ENCODE assay signal across 9 cellular contexts in genomic region chr5:400282-401215, GRCh38. TPM values are rescaled to one million over a fixed set of nuclear protein-coding genes. Genes with fewer than 3 reads are reported as not detected.
A peak's percentile ranks its signal among the peaks of the same experiment; 100 is the strongest.
DNase-seq lines count a peak whose midpoint lies in the region; ATAC-seq and TF ChIP-seq lines count a peak whose summit lies in the region.
"Had no signal": no experiment of that assay in that cellular context is flagged by ENCODE, and none has a peak within 500 bp of the region (broad histone marks: within the 10 kb centered on the region; RNA-seq: fewer than 3 reads in every experiment).

No MANE protein-coding gene starts in this region.

- peak; percentile 53 for DNase-seq in LoVo (ENCODE audit: low spot score)
- DNase-seq in brain microvascular endothelial cell = no peak
- DNase-seq in AML-193 (lab: John Stamatoyannopoulos, UW) = no peak
- DNase-seq in activated naive CD4-positive, alpha-beta T cell treated with anti-CD3 and anti-CD28 coated beads, Interleukin-2, amount 50 U/mL, for 16 hours = no peak

- in situ Hi-C loops in brain microvascular endothelial cell (cut with HindIII; ENCODE audit: low pct_ligation_motif_present, low sequenced_read_pairs) = no loop called here

- H3K36me3 ChIP-seq in BLaER1 treated with 17β-estradiol and CSF1 and Interleukin-3, amounts not matched to agents 10 nM and 100 nM = no peaks in the 10 kb centered on the region
- no peaks in the 10 kb centered on the region for H3K36me3 ChIP-seq in brain microvascular endothelial cell (replicated peaks)
- H3K36me3 ChIP-seq in neural cell (ENCODE audit: insufficient read depth, low read length) = no peaks in the 10 kb centered on the region

- peaks cover 0 to 12% (median 0%) of the 10 kb centered on the region in 11 experiments; a peak in 1 of 22 replicates for H4K20me1 ChIP-seq in BLaER1 treated with 17β-estradiol and CSF1 and Interleukin-3, amounts not matched to agents 10 nM and 100 nM
- no peaks in the 10 kb centered on the region for H4K20me1 ChIP-seq in neural cell (ENCODE audit: insufficient read depth)

- no peaks in the 10 kb centered on the region for H3K9me3 ChIP-seq in BLaER1 treated with 17β-estradiol and CSF1 and Interleukin-3, amounts not matched to agents 10 nM and 100 nM (replicated peaks in 1 of 11)
- H3K9me3 ChIP-seq in neural cell (ENCODE audit: low read length) = no peaks in the 10 kb centered on the region

- no peaks in the 10 kb centered on the region for H3K9me2 ChIP-seq in neural cell (ENCODE audit: insufficient read depth, low read length)

- H3K27me3 ChIP-seq in BLaER1 treated with 17β-estradiol and CSF1 and Interleukin-3, amounts not matched to agents 10 nM and 100 nM = peaks cover 0 to 55% (median 5%) of the 10 kb centered on the region in 11 experiments; a peak in 10 of 22 replicates
- no peaks in the 10 kb centered on the region for H3K27me3 ChIP-seq in brain microvascular endothelial cell (replicated peaks)
- H3K27me3 ChIP-seq in neural cell (ENCODE audit: insufficient read depth, low read depth, low read length) = no peaks in the 10 kb centered on the region

- H2AFZ ChIP-seq in neural cell (ENCODE audit: low read depth, low read length) = no peak overlapping the region

- no peak for TF ChIP-seq RAD21 in neural cell (conservative IDR thresholded peaks at IDR 0.05)

- no peak for TF ChIP-seq EP300 in neural cell (conservative IDR thresholded peaks at IDR 0.05; ENCODE audit: poor library complexity, severe bottlenecking)

- ATAC-seq in GM19438 (IDR thresholded peaks at IDR 0.05; ENCODE audit: low read depth, unreplicated experiment) = peak; percentile 8
- no peak for ATAC-seq in GM21528 (IDR thresholded peaks at IDR 0.05; ENCODE audit: low FRiP score, unreplicated experiment)

- peak overlapping the region in 6 of 10 experiments; percentile 19 to 38 (median 30); a peak in 7 of 20 replicates for H3K4me3 ChIP-seq in BLaER1 treated with 17β-estradiol and CSF1 and Interleukin-3, amounts not matched to agents 10 nM and 100 nM
- H3K4me3 ChIP-seq in brain microvascular endothelial cell (ENCODE audit: low read depth, low read length) = peak overlapping the region; percentile 27
- H3K4me3 ChIP-seq in neural cell (ENCODE audit: low read length) = peak overlapping the region; percentile 42

- H3F3A ChIP-seq in neural cell (ENCODE audit: insufficient read depth, low read length, poor library complexity, severe bottlenecking) = no peaks in the 10 kb centered on the region

- peak overlapping the region; percentile 80 to 99 (median 94) for H3K4me2 ChIP-seq in BLaER1 treated with 17β-estradiol and CSF1 and Interleukin-3, amounts not matched to agents 10 nM and 100 nM
- no peak overlapping the region for H3K4me2 ChIP-seq in neural cell (ENCODE audit: low read length)
- H3K4me2 ChIP-seq: KMS-11 had no signal

- H3K79me2 ChIP-seq in neural cell (replicated peaks; ENCODE audit: insufficient read depth, low read length) = no peaks in the 10 kb centered on the region

- no peak for TF ChIP-seq CTCF in brain microvascular endothelial cell (IDR thresholded peaks at IDR 0.05; ENCODE audit: low read depth, low read length, missing control alignments)
- TF ChIP-seq CTCF in neural cell (IDR thresholded peaks at IDR 0.05; ENCODE audit: poor library complexity, severe bottlenecking) = no peak

- peak overlapping the region; percentile 36 to 77 (median 66); a peak in 20 of 22 replicates for H3K9ac ChIP-seq in BLaER1 treated with 17β-estradiol and CSF1 and Interleukin-3, amounts not matched to agents 10 nM and 100 nM
- no peak overlapping the region for H3K9ac ChIP-seq in neural cell (ENCODE audit: low read length)
- H3K9ac ChIP-seq: KMS-11 had no signal

- peaks cover 73 to 90% (median 80%) of the 10 kb centered on the region in 10 experiments for H3K4me1 ChIP-seq in BLaER1 treated with 17β-estradiol and CSF1 and Interleukin-3, amounts not matched to agents 10 nM and 100 nM

- H3K27ac ChIP-seq in BLaER1 treated with 17β-estradiol and CSF1 and Interleukin-3, amounts not matched to agents 10 nM and 100 nM = peak overlapping the region; percentile 34 to 91 (median 70); a peak in 21 of 22 replicates
- H3K27ac ChIP-seq in brain microvascular endothelial cell (peak overlapping the region; percentile 88), neural cell (ENCODE audit: low read length) (no peak overlapping the region)
- H3K27ac ChIP-seq: KMS-11 had no signal

TF ChIP-seq in neural cell, 6 proteins besides CTCF, POLR2A, EP300 and RAD21:
- TF ChIP-seq, protein P1, sequence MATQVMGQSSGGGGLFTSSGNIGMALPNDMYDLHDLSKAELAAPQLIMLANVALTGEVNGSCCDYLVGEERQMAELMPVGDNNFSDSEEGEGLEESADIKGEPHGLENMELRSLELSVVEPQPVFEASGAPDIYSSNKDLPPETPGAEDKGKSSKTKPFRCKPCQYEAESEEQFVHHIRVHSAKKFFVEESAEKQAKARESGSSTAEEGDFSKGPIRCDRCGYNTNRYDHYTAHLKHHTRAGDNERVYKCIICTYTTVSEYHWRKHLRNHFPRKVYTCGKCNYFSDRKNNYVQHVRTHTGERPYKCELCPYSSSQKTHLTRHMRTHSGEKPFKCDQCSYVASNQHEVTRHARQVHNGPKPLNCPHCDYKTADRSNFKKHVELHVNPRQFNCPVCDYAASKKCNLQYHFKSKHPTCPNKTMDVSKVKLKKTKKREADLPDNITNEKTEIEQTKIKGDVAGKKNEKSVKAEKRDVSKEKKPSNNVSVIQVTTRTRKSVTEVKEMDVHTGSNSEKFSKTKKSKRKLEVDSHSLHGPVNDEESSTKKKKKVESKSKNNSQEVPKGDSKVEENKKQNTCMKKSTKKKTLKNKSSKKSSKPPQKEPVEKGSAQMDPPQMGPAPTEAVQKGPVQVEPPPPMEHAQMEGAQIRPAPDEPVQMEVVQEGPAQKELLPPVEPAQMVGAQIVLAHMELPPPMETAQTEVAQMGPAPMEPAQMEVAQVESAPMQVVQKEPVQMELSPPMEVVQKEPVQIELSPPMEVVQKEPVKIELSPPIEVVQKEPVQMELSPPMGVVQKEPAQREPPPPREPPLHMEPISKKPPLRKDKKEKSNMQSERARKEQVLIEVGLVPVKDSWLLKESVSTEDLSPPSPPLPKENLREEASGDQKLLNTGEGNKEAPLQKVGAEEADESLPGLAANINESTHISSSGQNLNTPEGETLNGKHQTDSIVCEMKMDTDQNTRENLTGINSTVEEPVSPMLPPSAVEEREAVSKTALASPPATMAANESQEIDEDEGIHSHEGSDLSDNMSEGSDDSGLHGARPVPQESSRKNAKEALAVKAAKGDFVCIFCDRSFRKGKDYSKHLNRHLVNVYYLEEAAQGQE (IDR thresholded peaks at IDR 0.05; ENCODE audit: borderline replicate concordance) = no peak
- TF ChIP-seq POLR2AphosphoS5 (IDR thresholded peaks at IDR 0.05) (no peak), TAF1 (IDR thresholded peaks at IDR 0.05; ENCODE audit: low read depth) (no peak), EZH2 (IDR thresholded peaks at IDR 0.05; ENCODE audit: borderline replicate concordance, insufficient read depth, low read length, poor library complexity, severe bottlenecking) (no peak), SMC3 (conservative IDR thresholded peaks at IDR 0.05; ENCODE audit: poor library complexity) (no peak), MXI1 (conservative IDR thresholded peaks at IDR 0.05; ENCODE audit: poor library complexity, severe bottlenecking) (no peak)
TF ChIP-seq in neural cell: peak in this region for 0.

RNA-seq across cellular contexts. Expression of gene EXOC3, which starts 42.4 kb away (rescaled TPM):
- polyA plus RNA-seq in neural cell = 27.7 and 33.6 TPM in 2 replicates
- polyA minus RNA-seq in neural cell = 35.1 and 38.1 TPM in 2 replicates
